Comparison of ENCODE assay signal across 14 cellular contexts in the genomic region with DNA sequence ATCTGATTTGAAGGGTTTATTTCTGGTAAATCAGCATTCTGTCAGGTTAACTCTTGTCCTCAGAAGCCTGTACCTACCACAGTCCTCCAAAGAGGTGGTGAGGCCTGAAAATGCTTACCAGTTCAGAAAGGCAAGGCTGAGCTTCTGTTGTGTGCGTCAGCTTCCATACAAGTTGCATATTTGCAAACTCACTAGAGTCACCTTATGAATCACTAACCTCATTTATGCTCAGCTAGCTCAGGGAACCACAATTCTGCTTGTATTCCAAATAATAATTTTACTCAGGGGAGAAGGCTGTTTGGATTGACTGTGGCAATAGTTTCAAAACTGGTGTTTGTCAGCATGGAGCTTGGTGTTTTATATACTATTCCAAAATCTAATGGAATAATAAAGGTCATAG.
DNase-seq lines count a peak whose midpoint lies in the region; ATAC-seq and TF ChIP-seq lines count a peak whose summit lies in the region.
"Had no signal": no experiment of that assay in that cellular context is flagged by ENCODE, and none has a peak within 500 bp of the region (broad histone marks: within the 10 kb centered on the region; RNA-seq: fewer than 3 reads in every experiment).

No MANE protein-coding gene starts in this region.

- CTCF ChIA-PET in AG04450 (lab: Charles Lee): interaction anchor here (0.8 to 1.5 kb wide), 2 partner anchors 14 to 348 kb away, joined by 3 to 4 read pairs; no protein-coding TSS in a partner anchor

- peaks cover 3% of the 10 kb centered on the region for H3K36me3 Mint-ChIP-seq in type B pancreatic cell

- H3K27me3 ChIP-seq in AG04450 (ENCODE audit: control insufficient read depth, insufficient read depth, low read length): no peaks in the 10 kb centered on the region
- H3K27me3 ChIP-seq in left lung: no peaks in the 10 kb centered on the region
- no peaks in the 10 kb centered on the region for H3K27me3 ChIP-seq in aorta (ENCODE audit: control insufficient read depth in 1 of 2, insufficient read depth in 2 of 2, low read length in 1 of 2)
- H3K27me3 ChIP-seq in suprapubic skin: no peaks in the 10 kb centered on the region
- H3K27me3 ChIP-seq: pancreas had no signal

- H3K27ac Mint-ChIP-seq in type B pancreatic cell: no peak overlapping the region
- H3K27ac Mint-ChIP-seq: activated B cell treated with CpG ODN at 0.5 μM for 24 hours had no signal

- WGBS in aorta, 2 donors: 0 to 54% methylated on average over 1 of the region's 1 CpG
- 60% methylated on average over 1 of the region's 1 CpG for WGBS in suprapubic skin

- POLR2A ChIA-PET in AG04450 (lab: Yijun Ruan, JAX): interaction anchor here (1.1 to 1.2 kb wide), 2 partner anchors 14 to 416 kb away, joined by 5 to 8 read pairs; no protein-coding TSS in a partner anchor

- H3K27ac ChIP-seq in AG04450 (ENCODE audit: low read depth, low read length): no peak overlapping the region
- H3K27ac ChIP-seq in left lung: no peak overlapping the region
- H3K27ac ChIP-seq in aorta (ENCODE audit: low read depth in 1 of 2, low read length in 2 of 2): no peak overlapping the region
- no peak overlapping the region for H3K27ac ChIP-seq in suprapubic skin

- H3K27me3 Mint-ChIP-seq in type B pancreatic cell: no peaks in the 10 kb centered on the region

- intact Hi-C loops in left lung (cut with DNase I): no loop called here
- intact Hi-C loops in aorta (cut with DNase I): no loop called here

- H3K4me1 Mint-ChIP-seq in type B pancreatic cell (ENCODE audit: unreplicated experiment): peaks cover 4% of the 10 kb centered on the region
- H3K4me1 Mint-ChIP-seq: activated B cell treated with CpG ODN at 0.5 μM for 24 hours had no signal

- no peak for TF ChIP-seq EP300 in suprapubic skin (IDR thresholded peaks at IDR 0.05)

- no peak overlapping the region for H3K4me3 Mint-ChIP-seq in type B pancreatic cell
- H3K4me3 Mint-ChIP-seq: activated B cell treated with CpG ODN at 0.5 μM for 24 hours had no signal

- ATAC-seq in left lung (peak; percentile 39), GM19467 (IDR thresholded peaks at IDR 0.05; ENCODE audit: unreplicated experiment) (no peak), aorta (ENCODE audit: low FRiP score) (no peak)
- ATAC-seq: HCT116 had no signal

- H3K9me3 ChIP-seq in AG04450 (ENCODE audit: control insufficient read depth, insufficient read depth, low read length) (no peaks in the 10 kb centered on the region), left lung (no peaks in the 10 kb centered on the region), aorta (ENCODE audit: control insufficient read depth, low read length) (no peaks in the 10 kb centered on the region), suprapubic skin (no peaks in the 10 kb centered on the region)
- H3K9me3 ChIP-seq: pancreas had no signal

- TF ChIP-seq POLR2A in suprapubic skin (IDR thresholded peaks at IDR 0.05): no peak

- H3K4me3 ChIP-seq in AG04450 (ENCODE audit: low read depth, low read length) (no peak overlapping the region), left lung (no peak overlapping the region), aorta (ENCODE audit: low read length in 2 of 2) (no peak overlapping the region), suprapubic skin (no peak overlapping the region)
- H3K4me3 ChIP-seq: pancreas had no signal

- H3K36me3 ChIP-seq in left lung: no peaks in the 10 kb centered on the region
- H3K36me3 ChIP-seq in aorta (ENCODE audit: control insufficient read depth in 1 of 2, insufficient read depth in 2 of 2, low read length in 1 of 2): peaks cover 0 to 4% of the 10 kb centered on the region in 2 donors
- no peaks in the 10 kb centered on the region for H3K36me3 ChIP-seq in suprapubic skin
- H3K36me3 ChIP-seq: pancreas had no signal

- no peaks in the 10 kb centered on the region for H3K9me3 Mint-ChIP-seq in type B pancreatic cell
- H3K9me3 Mint-ChIP-seq: activated B cell treated with CpG ODN at 0.5 μM for 24 hours had no signal

- TF ChIP-seq CTCF in AG04450 (IDR thresholded peaks at IDR 0.05; ENCODE audit: low read depth, low read length) (no peak), left lung (IDR thresholded peaks at IDR 0.05) (no peak), type B pancreatic cell (conservative IDR thresholded peaks at IDR 0.05) (no peak), suprapubic skin (IDR thresholded peaks at IDR 0.05) (no peak)

- DNase-seq in AG04450 (ENCODE audit: low read depth, low spot score): peak; percentile 46
- peak; percentile 99 for DNase-seq in LHCN-M2 (ENCODE audit: low read depth)
- DNase-seq in brain pericyte (ENCODE audit: low read depth, low spot score): peak; percentile 85
- DNase-seq in left lung: no peak
- DNase-seq in aorta: no peak
- DNase-seq in type B pancreatic cell (ENCODE audit: extremely low spot score, unreplicated experiment): no peak
- DNase-seq in suprapubic skin (ENCODE audit: low spot score in 2 of 2): no peak
- DNase-seq: activated B cell treated with CpG ODN at 0.5 μM for 24 hours, C1 segment of cervical spinal cord, NCI-H345, pancreas, substantia nigra had no signal

- H3K4me1 ChIP-seq in left lung (no peaks in the 10 kb centered on the region), aorta (ENCODE audit: control insufficient read depth in 1 of 2, insufficient read depth in 2 of 2, low read length in 2 of 2) (no peaks in the 10 kb centered on the region), suprapubic skin (no peaks in the 10 kb centered on the region)
- H3K4me1 ChIP-seq: pancreas had no signal

Comparison
In these comparisons a context has a peak if more than half of its experiments do, and no peak if none do; other contexts are left out.
1. DNase-seq: peak in AG04450 (single experiment), LHCN-M2 (single experiment) and brain pericyte (single experiment); none in left lung (0 of 2), aorta (0 of 2), type B pancreatic cell (single experiment) and suprapubic skin (0 of 2).